Comparison of ENCODE assay signal across 13 cellular contexts in genomic region chr15:74172751-74173544, GRCh38. TPM values are rescaled to one million over a fixed set of nuclear protein-coding genes. Genes with fewer than 3 reads are reported as not detected.
DNase-seq lines count a peak whose midpoint lies in the region; TF ChIP-seq lines count a peak whose summit lies in the region.
"Had no signal": no experiment of that assay in that cellular context is flagged by ENCODE, and none has a peak within 500 bp of the region (broad histone marks: within the 10 kb centered on the region; RNA-seq: fewer than 3 reads in every experiment).

No MANE protein-coding gene starts in this region.

- no peak for TF ChIP-seq CTCF in esophagus muscularis mucosa (IDR thresholded peaks at IDR 0.05)
- TF ChIP-seq CTCF in tibial nerve (IDR thresholded peaks at IDR 0.05), result peak in 1 of 5 experiments; percentile 7

- WGBS in esophagus muscularis mucosa, result 55% methylated on average over 10 of the region's 15 CpGs
- whole genome bisulfite sequencing in tibial nerve, 2 donors, result 18 to 29% methylated on average over 12 to 15 of the region's 15 CpGs

- H3K36me3 ChIP-seq in esophagus muscularis mucosa (peaks cover 0 to 10% (median 5%) of the 10 kb centered on the region in 4 donors), tibial nerve (peaks cover 0 to 4% (median 0%) of the 10 kb centered on the region in 3 donors)

- peaks cover 53 to 92% (median 86%) of the 10 kb centered on the region in 4 donors for H3K4me1 ChIP-seq in esophagus muscularis mucosa
- H3K4me1 ChIP-seq in tibial nerve, result peaks cover 0 to 97% (median 32%) of the 10 kb centered on the region in 4 donors

- no peak for TF ChIP-seq EP300 in esophagus muscularis mucosa (IDR thresholded peaks at IDR 0.05)
- TF ChIP-seq EP300 in tibial nerve (IDR thresholded peaks at IDR 0.05), result no peak

- peak; percentile 15 for DNase-seq in DMS79 treated with DMSO at 0.1 percent for 48 hours (lab: John Stamatoyannopoulos, UW)
- no peak for DNase-seq in DMS79 (lab: John Stamatoyannopoulos, UW)
- DNase-seq in esophagus muscularis mucosa (ENCODE audit: extremely low spot score), result peak; percentile 92
- DNase-seq in mesenteric fat pad (ENCODE audit: low spot score), result peak; percentile 89
- peak; percentile 70 to 71 for DNase-seq in tibial nerve (ENCODE audit: low spot score in 2 of 2)
- DNase-seq in amygdala (lab: John Stamatoyannopoulos, UW), result no peak
- DNase-seq in middle frontal gyrus (ENCODE audit: extremely low spot score, low spot score), result no peak
- DNase-seq in HuH-7.5 (ENCODE audit: low spot score), result no peak
- DNase-seq: activated CD4-positive, alpha-beta T cell treated with anti-CD3 and anti-CD28 coated beads, Interleukin-2, amount 50 U/mL, for 4 hours had no signal

- H3K9me3 ChIP-seq in esophagus muscularis mucosa (no peaks in the 10 kb centered on the region), tibial nerve (no peaks in the 10 kb centered on the region)

- no peaks in the 10 kb centered on the region for H3K27me3 ChIP-seq in esophagus muscularis mucosa
- no peaks in the 10 kb centered on the region for H3K27me3 ChIP-seq in tibial nerve
- H3K27me3 ChIP-seq: dorsolateral prefrontal cortex had no signal

- TF ChIP-seq POLR2A in esophagus muscularis mucosa (IDR thresholded peaks at IDR 0.05; ENCODE audit: low read depth), result no peak
- TF ChIP-seq POLR2A in tibial nerve (IDR thresholded peaks at IDR 0.05), result no peak

- intact Hi-C loops in esophagus muscularis mucosa (cut with DNase I), result no loop called here

- H3K27ac ChIP-seq in esophagus muscularis mucosa (replicated peaks in 1 of 4) (peak overlapping the region; percentile 77 to 80 (median 78)), tibial nerve (peak overlapping the region; percentile 62 to 94 (median 84))
- H3K27ac ChIP-seq: 22Rv1, KMS-11 had no signal

- H3K4me3 ChIP-seq in esophagus muscularis mucosa (peak overlapping the region; percentile 43 to 55 (median 52)), tibial nerve (peak overlapping the region in 2 of 4 donors; percentile 23 to 51)

RNA-seq across cellular contexts. Expression of gene ISLR, which starts 0.6 kb away (rescaled TPM):
- 100 to 1,000 TPM in 2 of 4 donors, 10 to 100 TPM in 2; 57.7 to 204 (median 112) TPM for total RNA-seq in esophagus muscularis mucosa
- total RNA-seq in mesenteric fat pad, result 35.5 TPM
- 100 to 1,000 TPM in 3 of 4 donors, 10 to 100 TPM in 1; 41.7 to 250 (median 164) TPM for total RNA-seq in tibial nerve

RNA-seq across cellular contexts. Expression of gene STRA6, which starts 29.6 kb away (rescaled TPM):
- total RNA-seq in esophagus muscularis mucosa (under 1 TPM; 0.13 to 0.83 (median 0.47) TPM), mesenteric fat pad (not detected), tibial nerve (1 to 10 TPM in 1 of 4 donors, under 1 TPM in 1, not detected in 2; 0.39 to 1.9 TPM)
- total RNA-seq: myocyte had no signal

RNA-seq across cellular contexts. Expression of gene ISLR2, which starts 42.6 kb away (rescaled TPM):
- total RNA-seq in esophagus muscularis mucosa (1 to 10 TPM in 3 of 4 donors, under 1 TPM in 1; 0.83 to 4.9 (median 1.2) TPM), mesenteric fat pad (0.61 TPM), tibial nerve (1 to 10 TPM in 1 of 4 donors, under 1 TPM in 2, not detected in 1; 0.66 to 1.5 (median 0.98) TPM)
- total RNA-seq: myocyte had no signal

Comparison
In these comparisons a context has a peak if more than half of its experiments do, and no peak if none do; other contexts are left out.
1. DNase-seq: peak in DMS79 treated with DMSO at 0.1 percent for 48 hours (single experiment), esophagus muscularis mucosa (single experiment), mesenteric fat pad (single experiment) and tibial nerve (2 of 2); none in DMS79 (single experiment), amygdala (0 of 56), middle frontal gyrus (single experiment) and HuH-7.5 (single experiment).